17 cellular contexts compared by ENCODE assay signal in genomic region chr15:65087411-65087810, GRCh38. TPM values are rescaled to one million over a fixed set of nuclear protein-coding genes. Genes with fewer than 3 reads are reported as not detected.
A peak's percentile ranks its signal among the peaks of the same experiment; 100 is the strongest.
DNase-seq lines count a peak whose midpoint lies in the region; ATAC-seq and TF ChIP-seq lines count a peak whose summit lies in the region.
"Had no signal": no experiment of that assay in that cellular context is flagged by ENCODE, and none has a peak within 500 bp of the region (broad histone marks: within the 10 kb centered on the region; RNA-seq: fewer than 3 reads in every experiment).

No MANE protein-coding gene starts in this region.

- H3K9me3 Mint-ChIP-seq in WTC11: no peaks in the 10 kb centered on the region
- H3K9me3 Mint-ChIP-seq in stimulated activated effector memory CD8-positive, alpha-beta T cell treated with anti-CD3 and anti-CD28 coated beads, Interleukin-12 subunit alpha, Interleukin-12 subunit beta, amount 100 ng/mL, for 72 hours: no peaks in the 10 kb centered on the region
- H3K9me3 Mint-ChIP-seq: activated CD4-positive, alpha-beta T cell treated with anti-CD3 and anti-CD28 coated beads, Interleukin-2, amount 10 ng/mL, durations not matched to agents 7 days and 5 days; activated T-cell treated with anti-CD3 and anti-CD28 coated beads, Interleukin-2, amount 50 U/mL, for 4 hours; T-helper 2 cell treated with Interferon-gamma antibody and Interleukin-4, amounts not matched to agents 5 μg/mL and 100 μg/mL, for 36 hours had no signal

- peaks cover 10% of the 10 kb centered on the region for H3K27me3 Mint-ChIP-seq in WTC11 (ENCODE audit: low read depth)

- TF ChIP-seq POLR2A in lower leg skin (IDR thresholded peaks at IDR 0.05): no peak

- POLR2A ChIA-PET in HEK293 (lab: Yijun Ruan, JAX) (no interaction called here), WTC11 (lab: Charles Lee) (interaction anchor here (1.0 kb wide), 1 partner anchor 15 kb away, joined by 4 read pairs; no protein-coding TSS in a partner anchor)

- H3K4me3 ChIP-seq in HEK293 (ENCODE audit: low read depth, low read length) (no peak overlapping the region), lower leg skin (ENCODE audit: low read depth, poor library complexity, severe bottlenecking) (no peak overlapping the region)

- peak overlapping the region; percentile 44; the same call in 1 of the 2 replicates for H3K27ac Mint-ChIP-seq in WTC11
- H3K27ac Mint-ChIP-seq in stimulated activated effector memory CD8-positive, alpha-beta T cell treated with anti-CD3 and anti-CD28 coated beads, Interleukin-12 subunit alpha, Interleukin-12 subunit beta, amount 100 ng/mL, for 72 hours: peak overlapping the region; percentile 72
- H3K27ac Mint-ChIP-seq: activated CD4-positive, alpha-beta T cell treated with anti-CD3 and anti-CD28 coated beads, Interleukin-2, amount 10 ng/mL, durations not matched to agents 7 days and 5 days; T-helper 2 cell treated with Interferon-gamma antibody and Interleukin-4, amounts not matched to agents 5 μg/mL and 100 μg/mL, for 36 hours had no signal

- no peaks in the 10 kb centered on the region for H3K9me3 ChIP-seq in HEK293 (ENCODE audit: control insufficient read depth, insufficient read depth, low read depth, low read length)
- H3K9me3 ChIP-seq: BE2C had no signal

- TF ChIP-seq CTCF in HEK293 (tag by site-specific recombination; IDR thresholded peaks at IDR 0.05) (no peak), WTC11 (IDR thresholded peaks at IDR 0.05) (no peak), lower leg skin (IDR thresholded peaks at IDR 0.05) (no peak)

- H3K4me1 ChIP-seq in HEK293 (ENCODE audit: control insufficient read depth, insufficient read depth, low read length): peaks cover 6% of the 10 kb centered on the region

- no peak overlapping the region for H3K4me3 Mint-ChIP-seq in WTC11
- H3K4me3 Mint-ChIP-seq in stimulated activated effector memory CD8-positive, alpha-beta T cell treated with anti-CD3 and anti-CD28 coated beads, Interleukin-12 subunit alpha, Interleukin-12 subunit beta, amount 100 ng/mL, for 72 hours: no peak overlapping the region
- H3K4me3 Mint-ChIP-seq: activated CD4-positive, alpha-beta T cell treated with anti-CD3 and anti-CD28 coated beads, Interleukin-2, amount 10 ng/mL, durations not matched to agents 7 days and 5 days; activated T-cell treated with anti-CD3 and anti-CD28 coated beads, Interleukin-2, amount 50 U/mL, for 4 hours; T-helper 2 cell treated with Interferon-gamma antibody and Interleukin-4, amounts not matched to agents 5 μg/mL and 100 μg/mL, for 36 hours had no signal

- CTCF ChIA-PET in HEK293 (lab: Yijun Ruan, JAX) (interaction anchor here (0.6 to 1.9 kb wide), 5 partner anchors 8 to 124 kb away, joined by 3 to 10 read pairs (median 6); no protein-coding TSS in a partner anchor), WTC11 (lab: Charles Lee) (interaction anchor here (0.7 to 15.1 kb wide), 18 partner anchors 10 to 858 kb away, joined by 3 to 308 read pairs (median 6); partner anchors contain the start of genes CLPX, KBTBD13 and RASL12)

- peaks cover 60% of the 10 kb centered on the region for H3K4me1 Mint-ChIP-seq in WTC11
- peaks cover 12% of the 10 kb centered on the region for H3K4me1 Mint-ChIP-seq in stimulated activated effector memory CD8-positive, alpha-beta T cell treated with anti-CD3 and anti-CD28 coated beads, Interleukin-12 subunit alpha, Interleukin-12 subunit beta, amount 100 ng/mL, for 72 hours

- no peaks in the 10 kb centered on the region for H3K36me3 ChIP-seq in HEK293 (ENCODE audit: control insufficient read depth in 2 of 2, insufficient read depth in 1 of 2, low read length in 2 of 2)
- H3K36me3 ChIP-seq: BE2C had no signal

- WGBS in lower leg skin, 2 donors: 42 to 51% methylated on average over 3 of the region's 3 CpGs

- no peak overlapping the region for H3K27ac ChIP-seq in HEK293 (ENCODE audit: extremely low read depth, low read depth, low read length)

- ATAC-seq in WTC11 (no peak), left lobe of liver (peak; percentile 36), GM18867 (IDR thresholded peaks at IDR 0.05; ENCODE audit: unreplicated experiment) (no peak)
- ATAC-seq in stimulated activated effector memory CD8-positive, alpha-beta T cell treated with anti-CD3 and anti-CD28 coated beads, Interleukin-12 subunit alpha, Interleukin-12 subunit beta, amount 100 ng/mL, for 72 hours: no peak

- intact Hi-C loops in lower leg skin (cut with DNase I; ENCODE audit: low total_unique reads): no loop called here

- H3K36me3 Mint-ChIP-seq in WTC11: no peaks in the 10 kb centered on the region
- H3K36me3 Mint-ChIP-seq in stimulated activated effector memory CD8-positive, alpha-beta T cell treated with anti-CD3 and anti-CD28 coated beads, Interleukin-12 subunit alpha, Interleukin-12 subunit beta, amount 100 ng/mL, for 72 hours: no peaks in the 10 kb centered on the region

- no peak for DNase-seq in WTC11 (ENCODE audit: low spot score)
- DNase-seq in left lobe of liver (ENCODE audit: low spot score): peak; percentile 76
- DNase-seq in stimulated activated effector memory CD8-positive, alpha-beta T cell treated with anti-CD3 and anti-CD28 coated beads, Interleukin-12 subunit alpha, Interleukin-12 subunit beta, amount 100 ng/mL, for 72 hours (ENCODE audit: low spot score in 2 of 2): no peak
- DNase-seq in LoVo (ENCODE audit: low spot score): no peak
- no peak for DNase-seq in lower leg skin (ENCODE audit: low spot score in 2 of 2)
- DNase-seq in dedifferentiated amniotic fluid mesenchymal stem cell (ENCODE audit: extremely low spot score): no peak
- DNase-seq: activated CD4-positive, alpha-beta T cell treated with anti-CD3 and anti-CD28 coated beads, Interleukin-2, amount 10 ng/mL, durations not matched to agents 7 days and 5 days; activated T-cell treated with anti-CD3 and anti-CD28 coated beads, Interleukin-2, amount 50 U/mL, for 4 hours; amniotic stem cell; effector memory CD4-positive, alpha-beta T cell; EL; NCI-H524 treated with DMSO at 0.1 percent for 48 hours had no signal

TF ChIP-seq in HEK293, 187 proteins besides CTCF, POLR2A, EP300 and RAD21 (continues in another document):
- TF ChIP-seq GLIS1 (tag by site-specific recombination; IDR thresholded peaks at IDR 0.05): peak; percentile 70
- no peak for TF ChIP-seq ZNF366 (tag by site-specific recombination; conservative IDR thresholded peaks at IDR 0.05)
- TF ChIP-seq ZNF423 (tag by site-specific recombination; IDR thresholded peaks at IDR 0.05): no peak
- TF ChIP-seq ZNF677 (tag by site-specific recombination; IDR thresholded peaks at IDR 0.05): no peak
- peak; percentile 90 for TF ChIP-seq ZIC2 (tag by site-specific recombination; IDR thresholded peaks at IDR 0.05)
- no peak for TF ChIP-seq ZNF292 (tag by site-specific recombination; IDR thresholded peaks at IDR 0.05; ENCODE audit: borderline replicate concordance, low read depth)
- TF ChIP-seq ZBTB20 (tag by site-specific recombination; IDR thresholded peaks at IDR 0.05): peak; percentile 43; the same call in 1 of the 2 replicates
- peak; percentile 13; the same call in 1 of the 2 replicates for TF ChIP-seq FEZF1 (tag by site-specific recombination; IDR thresholded peaks at IDR 0.05)

TF ChIP-seq in WTC11, 78 proteins besides CTCF, POLR2A, EP300 and RAD21:
- TF ChIP-seq, protein P1, sequence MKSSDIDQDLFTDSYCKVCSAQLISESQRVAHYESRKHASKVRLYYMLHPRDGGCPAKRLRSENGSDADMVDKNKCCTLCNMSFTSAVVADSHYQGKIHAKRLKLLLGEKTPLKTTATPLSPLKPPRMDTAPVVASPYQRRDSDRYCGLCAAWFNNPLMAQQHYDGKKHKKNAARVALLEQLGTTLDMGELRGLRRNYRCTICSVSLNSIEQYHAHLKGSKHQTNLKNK (CRISPR knock-in tag; IDR thresholded peaks at IDR 0.05): no peak
- no peak for TF ChIP-seq HMGA2 (CRISPR knock-in tag; IDR thresholded peaks at IDR 0.05)
- TF ChIP-seq ZNF317 (CRISPR knock-in tag; IDR thresholded peaks at IDR 0.05; ENCODE audit: borderline replicate concordance, low read depth): no peak
- no peak for TF ChIP-seq ZNF512 (CRISPR knock-in tag; IDR thresholded peaks at IDR 0.05; ENCODE audit: borderline replicate concordance)

RNA-seq across cellular contexts. Expression of gene KBTBD13, which starts 10.9 kb away (rescaled TPM):
- 0.05 TPM in 1 of 3 replicates, not detected in the others for total RNA-seq in WTC11 (2021)
- not detected for total RNA-seq in left lobe of liver
- not detected for total RNA-seq in lower leg skin
- total RNA-seq: activated CD4-positive, alpha-beta T cell treated with anti-CD3 and anti-CD28 coated beads, Interleukin-2, amount 10 ng/mL, durations not matched to agents 7 days and 5 days; activated T-cell treated with anti-CD3 and anti-CD28 coated beads, Interleukin-2, amount 50 U/mL, for 4 hours; glomerular endothelial cell had no signal

RNA-seq across cellular contexts. Expression of gene RASL12, which starts 19.6 kb away (rescaled TPM):
- total RNA-seq in WTC11 (2021): 5.6 to 6.8 TPM (median 6.5 TPM) in 3 replicates
- 0.15 TPM for total RNA-seq in left lobe of liver
- 10 to 100 TPM in 1 of 4 donors, 1 to 10 TPM in 3; 1.7 to 18.9 (median 7.7) TPM for total RNA-seq in lower leg skin
- total RNA-seq: activated CD4-positive, alpha-beta T cell treated with anti-CD3 and anti-CD28 coated beads, Interleukin-2, amount 10 ng/mL, durations not matched to agents 7 days and 5 days; activated T-cell treated with anti-CD3 and anti-CD28 coated beads, Interleukin-2, amount 50 U/mL, for 4 hours; glomerular endothelial cell had no signal

RNA-seq across cellular contexts. Expression of gene UBAP1L, which starts 27.6 kb away (rescaled TPM):
- total RNA-seq in WTC11 (2021) (2.0 to 2.9 TPM (median 2.2 TPM) in 3 replicates), left lobe of liver (5.5 TPM), lower leg skin (1 to 10 TPM; 1.7 to 3.3 (median 3.0) TPM)

RNA-seq across cellular contexts. Expression of gene SLC51B, which starts 42.2 kb away (rescaled TPM):
- total RNA-seq in WTC11 (2021) (not detected in 3 replicates), left lobe of liver (0.75 TPM), lower leg skin (under 1 TPM in 1 of 4 donors, not detected in 3; 0.65 TPM)
- total RNA-seq: activated CD4-positive, alpha-beta T cell treated with anti-CD3 and anti-CD28 coated beads, Interleukin-2, amount 10 ng/mL, durations not matched to agents 7 days and 5 days; activated T-cell treated with anti-CD3 and anti-CD28 coated beads, Interleukin-2, amount 50 U/mL, for 4 hours; glomerular endothelial cell had no signal

RNA-seq across cellular contexts. Expression of gene PDCD7, which starts 46.2 kb away (rescaled TPM):
- total RNA-seq in WTC11 (2021) (23.5 to 25.4 TPM (median 25.4 TPM) in 3 replicates), left lobe of liver (9.7 TPM), lower leg skin (10 to 100 TPM; 21.0 to 33.5 (median 27.0) TPM)
